ENCODE assay signal across 28 cellular contexts in the genomic region with DNA sequence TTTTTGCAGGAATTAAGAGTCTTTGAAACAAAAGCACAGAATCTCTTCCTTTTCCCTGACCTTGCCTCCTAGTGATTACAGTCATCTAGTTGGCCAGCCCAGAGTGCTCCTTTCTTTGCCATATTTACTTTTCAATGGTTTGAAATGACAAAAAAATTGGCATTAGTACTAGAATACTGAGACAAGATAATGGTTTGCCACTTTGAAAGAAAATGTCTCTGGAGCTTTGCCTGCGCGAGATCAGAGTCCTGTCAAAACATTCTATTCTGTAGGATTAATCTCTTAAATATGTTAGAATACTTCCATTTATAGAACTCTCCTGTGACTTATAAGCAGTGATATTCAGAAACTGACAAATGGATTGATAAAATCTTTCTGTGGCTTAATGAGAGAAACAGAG.
"Had no signal": no experiment of that assay in that cellular context is flagged by ENCODE, and none has a peak within 500 bp of the region (broad histone marks: within the 10 kb centered on the region; RNA-seq: fewer than 3 reads in every experiment).

No MANE protein-coding gene starts in this region.

- H3K4me3 Mint-ChIP-seq: stimulated activated effector memory CD8-positive, alpha-beta T cell treated with anti-CD3 and anti-CD28 coated beads, Interleukin-12 subunit alpha, Interleukin-12 subunit beta, amount 100 ng/mL, for 72 hours; stimulated activated memory B cell treated with anti-CD40 and anti-IgM and Interleukin-4, amounts not matched to agents 10 μg/mL and 1 μg/mL and 100 μg/mL, for 72 hours; stimulated activated naive B cell treated with anti-CD40 and anti-IgM and Interleukin-4, amounts not matched to agents 10 μg/mL and 1 μg/mL and 100 μg/mL, for 72 hours; stimulated activated naive CD8-positive, alpha-beta T cell treated with anti-CD3 and anti-CD28 coated beads, Interleukin-15, amount 100 ng/mL, for 72 hours; stimulated activated naive CD8-positive, alpha-beta T cell treated with anti-CD3 and anti-CD28 coated beads, Interleukin-15, Interleukin-2, amounts not matched to agents 100 ng/mL and 50 ng/mL, for 24 hours; type B pancreatic cell had no signal

- H3K36me3 Mint-ChIP-seq: stimulated activated effector memory CD8-positive, alpha-beta T cell treated with anti-CD3 and anti-CD28 coated beads, Interleukin-12 subunit alpha, Interleukin-12 subunit beta, amount 100 ng/mL, for 72 hours; stimulated activated memory B cell treated with anti-CD40 and anti-IgM and Interleukin-4, amounts not matched to agents 10 μg/mL and 1 μg/mL and 100 μg/mL, for 72 hours; stimulated activated naive B cell treated with anti-CD40 and anti-IgM and Interleukin-4, amounts not matched to agents 10 μg/mL and 1 μg/mL and 100 μg/mL, for 72 hours; type B pancreatic cell had no signal

- H3K4me1 ChIP-seq: stomach, suprapubic skin, testis, thyroid gland, tibial artery, tibial nerve, transverse colon, upper lobe of left lung, upper lobe of right lung, uterus, vagina had no signal

- H3K9me3 Mint-ChIP-seq: stimulated activated memory B cell treated with anti-CD40 and anti-IgM and Interleukin-4, amounts not matched to agents 10 μg/mL and 1 μg/mL and 100 μg/mL, for 72 hours; stimulated activated naive B cell treated with anti-CD40 and anti-IgM and Interleukin-4, amounts not matched to agents 10 μg/mL and 1 μg/mL and 100 μg/mL, for 72 hours; type B pancreatic cell had no signal

- ATAC-seq: stimulated activated effector memory CD8-positive, alpha-beta T cell treated with anti-CD3 and anti-CD28 coated beads, Interleukin-12 subunit alpha, Interleukin-12 subunit beta, amount 100 ng/mL, for 72 hours; stimulated activated memory B cell treated with anti-CD40 and anti-IgM and Interleukin-4, amounts not matched to agents 10 μg/mL and 1 μg/mL and 100 μg/mL, for 72 hours; stimulated activated naive B cell treated with anti-CD40 and anti-IgM and Interleukin-4, amounts not matched to agents 10 μg/mL and 1 μg/mL and 100 μg/mL, for 72 hours; stimulated activated naive CD8-positive, alpha-beta T cell treated with anti-CD3 and anti-CD28 coated beads, Interleukin-15, amount 100 ng/mL, for 72 hours; stimulated activated naive CD8-positive, alpha-beta T cell treated with anti-CD3 and anti-CD28 coated beads, Interleukin-15, Interleukin-2, amounts not matched to agents 100 U/mL and 50 U/mL, for 24 hours; upper lobe of right lung had no signal

- H3K27me3 Mint-ChIP-seq: stimulated activated memory B cell treated with anti-CD40 and anti-IgM and Interleukin-4, amounts not matched to agents 10 μg/mL and 1 μg/mL and 100 μg/mL, for 72 hours; stimulated activated naive B cell treated with anti-CD40 and anti-IgM and Interleukin-4, amounts not matched to agents 10 μg/mL and 1 μg/mL and 100 μg/mL, for 72 hours; stimulated activated naive CD8-positive, alpha-beta T cell treated with anti-CD3 and anti-CD28 coated beads, Interleukin-15, amount 100 ng/mL, for 72 hours; stimulated activated naive CD8-positive, alpha-beta T cell treated with anti-CD3 and anti-CD28 coated beads, Interleukin-15, Interleukin-2, amounts not matched to agents 100 ng/mL and 50 ng/mL, for 24 hours; type B pancreatic cell had no signal

- H3K9me3 ChIP-seq: suprapubic skin, testis, thoracic aorta, thyroid gland, tibial artery, tibial nerve, transverse colon, upper lobe of left lung, upper lobe of right lung, uterus, vagina had no signal

- H3K4me1 Mint-ChIP-seq: stimulated activated effector memory CD8-positive, alpha-beta T cell treated with anti-CD3 and anti-CD28 coated beads, Interleukin-12 subunit alpha, Interleukin-12 subunit beta, amount 100 ng/mL, for 72 hours; stimulated activated memory B cell treated with anti-CD40 and anti-IgM and Interleukin-4, amounts not matched to agents 10 μg/mL and 1 μg/mL and 100 μg/mL, for 72 hours; stimulated activated naive B cell treated with anti-CD40 and anti-IgM and Interleukin-4, amounts not matched to agents 10 μg/mL and 1 μg/mL and 100 μg/mL, for 72 hours; stimulated activated naive CD8-positive, alpha-beta T cell treated with anti-CD3 and anti-CD28 coated beads, Interleukin-15, amount 100 ng/mL, for 72 hours had no signal

- H3K27me3 ChIP-seq: stomach, suprapubic skin, testis, thyroid gland, tibial artery, tibial nerve, transverse colon, upper lobe of left lung, upper lobe of right lung, uterus, vagina had no signal

- H3K27ac Mint-ChIP-seq: stimulated activated effector memory CD8-positive, alpha-beta T cell treated with anti-CD3 and anti-CD28 coated beads, Interleukin-12 subunit alpha, Interleukin-12 subunit beta, amount 100 ng/mL, for 72 hours; stimulated activated memory B cell treated with anti-CD40 and anti-IgM and Interleukin-4, amounts not matched to agents 10 μg/mL and 1 μg/mL and 100 μg/mL, for 72 hours; stimulated activated naive B cell treated with anti-CD40 and anti-IgM and Interleukin-4, amounts not matched to agents 10 μg/mL and 1 μg/mL and 100 μg/mL, for 72 hours; stimulated activated naive CD8-positive, alpha-beta T cell treated with anti-CD3 and anti-CD28 coated beads, Interleukin-15, amount 100 ng/mL, for 72 hours; stimulated activated naive CD8-positive, alpha-beta T cell treated with anti-CD3 and anti-CD28 coated beads, Interleukin-15, Interleukin-2, amounts not matched to agents 100 ng/mL and 50 ng/mL, for 24 hours; type B pancreatic cell had no signal

- H3K4me3 ChIP-seq: stomach, suprapubic skin, testis, thoracic aorta, thyroid gland, tibial artery, tibial nerve, transverse colon, upper lobe of left lung, upper lobe of right lung, uterus, vagina had no signal

- H3K27ac ChIP-seq: stomach, suprapubic skin, testis, thoracic aorta, thyroid gland, tibial artery, tibial nerve, transverse colon, upper lobe of left lung, upper lobe of right lung, uterus, vagina had no signal

- DNase-seq: stimulated activated CD4-positive, alpha-beta T cell treated with anti-CD3 and anti-CD28 coated beads, Interleukin-2, amount 100 ng/mL, for 48 hours; stimulated activated CD4-positive, alpha-beta T cell treated with anti-CD3 and anti-CD28 coated beads, Interleukin-4, amount 100 ng/mL, for 1 hour; stimulated activated CD4-positive, alpha-beta T cell treated with anti-CD3 and anti-CD28 coated beads, Interleukin-4, amount 100 ng/mL, for 24 hours; stimulated activated CD4-positive, alpha-beta T cell treated with anti-CD3 and anti-CD28 coated beads, Interleukin-4, amount 100 ng/mL, for 4 hours; stimulated activated CD8-positive, alpha-beta memory T cell treated with anti-CD3 and anti-CD28 coated beads, Interleukin-4, amount 100 ng/mL, for 48 hours; stimulated activated naive B cell treated with anti-CD40 and anti-IgM and Interleukin-4, amounts not matched to agents 10 μg/mL and 1 μg/mL and 100 μg/mL, for 72 hours; stimulated activated naive CD4-positive, alpha-beta T cell; stimulated activated naive CD4-positive, alpha-beta T cell treated with Interleukin-2 at 50 U/mL for 16 hours; stimulated activated naive CD8-positive, alpha-beta T cell treated with anti-CD3 and anti-CD28 coated beads, Interleukin-15, amount 100 ng/mL, for 72 hours; stimulated activated naive CD8-positive, alpha-beta T cell treated with anti-CD3 and anti-CD28 coated beads, Interleukin-15, Interleukin-2, amounts not matched to agents 100 U/mL and 50 U/mL, for 24 hours; stomach; substantia nigra; testis; thyroid gland; tibial artery; transverse colon; trophoblast cell; upper lobe of left lung; upper lobe of right lung; uterus had no signal

- H3K36me3 ChIP-seq: stomach, suprapubic skin, thoracic aorta, thyroid gland, tibial artery, tibial nerve, transverse colon, upper lobe of left lung, upper lobe of right lung, uterus, vagina had no signal
